ENCODE assay signal across 1 cellular context in genomic region chr18:62326646-62327348, GRCh38.
TF ChIP-seq lines count a peak whose summit lies in the region.

No MANE protein-coding gene starts in this region.

TF ChIP-seq in GM12878, 131 proteins besides CTCF, POLR2A, EP300 and RAD21:
- peak; percentile 71; the same call in 1 of the 2 replicates for TF ChIP-seq GATAD2B (conservative IDR thresholded peaks at IDR 0.05; ENCODE audit: low read depth)
- no peak for TF ChIP-seq HDAC2 (IDR thresholded peaks at IDR 0.05)
- TF ChIP-seq MAX (IDR thresholded peaks at IDR 0.05; ENCODE audit: low read depth, low read length), result no peak
- TF ChIP-seq NKRF (conservative IDR thresholded peaks at IDR 0.05), result no peak
- TF ChIP-seq NFIC (IDR thresholded peaks at IDR 0.05; ENCODE audit: low read depth, low read length), result no peak
- no peak for TF ChIP-seq USF2 (IDR thresholded peaks at IDR 0.05; ENCODE audit: borderline replicate concordance, low read depth, low read length)
- TF ChIP-seq MEF2B (IDR thresholded peaks at IDR 0.05; ENCODE audit: partially characterized antibody, poor library complexity, severe bottlenecking), result peak; percentile 85
- no peak for TF ChIP-seq DPF2 (IDR thresholded peaks at IDR 0.05)
- TF ChIP-seq REST (IDR thresholded peaks at IDR 0.05; ENCODE audit: low read depth, low read length), result no peak
